ENCODE assay signal across 10 cellular contexts in the genomic region with DNA sequence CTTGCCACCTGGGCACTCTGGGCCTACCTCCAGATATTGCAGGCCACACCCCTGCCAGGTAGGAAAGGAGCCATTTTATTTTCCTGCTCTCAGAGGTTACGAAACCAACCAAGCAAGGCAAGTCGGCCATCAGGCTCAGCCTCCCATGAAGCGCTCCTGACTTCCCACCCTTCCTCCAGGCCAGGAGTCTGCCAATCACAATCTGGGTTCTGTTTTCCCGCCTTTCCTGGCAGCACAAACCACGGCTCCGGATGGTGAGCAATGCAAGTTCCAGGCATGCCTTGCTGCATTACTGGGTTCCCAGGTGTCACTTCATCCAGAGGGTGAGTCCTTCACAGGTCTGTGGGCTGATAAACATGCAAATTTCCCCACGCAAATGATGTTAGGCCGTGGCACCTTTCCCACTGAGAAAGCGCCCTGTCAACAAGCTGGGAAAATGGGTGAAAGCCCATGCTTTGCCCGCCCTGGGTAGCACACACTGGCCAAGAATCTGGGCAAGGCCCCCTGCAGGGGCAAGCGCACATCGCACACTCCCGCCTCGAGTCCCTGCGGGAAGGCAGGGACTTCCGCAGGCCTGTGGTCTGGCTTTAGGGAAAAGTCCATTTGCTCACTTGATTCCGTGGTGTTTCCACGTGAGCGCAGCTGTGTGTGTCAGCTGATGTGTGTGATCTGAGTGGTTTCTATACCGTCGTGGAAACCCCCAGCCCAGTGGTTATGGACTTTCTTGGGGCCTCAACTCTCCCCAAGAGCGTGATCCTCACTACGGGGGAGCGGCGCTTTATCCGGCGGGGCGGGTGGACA.
DNase-seq lines count a peak whose midpoint lies in the region; ATAC-seq lines count a peak whose summit lies in the region.
"Had no signal": no experiment of that assay in that cellular context is flagged by ENCODE, and none has a peak within 500 bp of the region (broad histone marks: within the 10 kb centered on the region; RNA-seq: fewer than 3 reads in every experiment).

No MANE protein-coding gene starts in this region.

- peak overlapping the region; percentile 30 for H3K27ac ChIP-seq in temporal lobe (ENCODE audit: low read depth, low read length)
- H3K27ac ChIP-seq: C4-2B had no signal

- H3K36me3 Mint-ChIP-seq in activated T-cell treated with anti-CD3 and anti-CD28 coated beads, Interleukin-2, amount 50 U/mL, for 4 hours (ENCODE audit: insufficient read depth): no peaks in the 10 kb centered on the region

- ATAC-seq in activated T-cell treated with anti-CD3 and anti-CD28 coated beads, Interleukin-2, amount 50 U/mL, for 4 hours: peak; percentile 29 to 41
- ATAC-seq in GM19035 (IDR thresholded peaks at IDR 0.05; ENCODE audit: unreplicated experiment) (no peak), HG02870 (IDR thresholded peaks at IDR 0.05; ENCODE audit: unreplicated experiment) (no peak), HG03045 (IDR thresholded peaks at IDR 0.05; ENCODE audit: unreplicated experiment) (no peak)

- H3K9me3 Mint-ChIP-seq in activated T-cell treated with anti-CD3 and anti-CD28 coated beads, Interleukin-2, amount 50 U/mL, for 4 hours: no peaks in the 10 kb centered on the region
- H3K9me3 Mint-ChIP-seq: stimulated activated naive CD8-positive, alpha-beta T cell treated with anti-CD3 and anti-CD28 coated beads, Interleukin-15, Interleukin-2, amounts not matched to agents 100 ng/mL and 50 ng/mL, for 24 hours had no signal

- H3K4me3 Mint-ChIP-seq in activated T-cell treated with anti-CD3 and anti-CD28 coated beads, Interleukin-2, amount 50 U/mL, for 4 hours: peak overlapping the region; percentile 29
- H3K4me3 Mint-ChIP-seq: stimulated activated naive CD8-positive, alpha-beta T cell treated with anti-CD3 and anti-CD28 coated beads, Interleukin-15, Interleukin-2, amounts not matched to agents 100 ng/mL and 50 ng/mL, for 24 hours had no signal

- DNase-seq in activated T-cell treated with anti-CD3 and anti-CD28 coated beads, Interleukin-2, amount 50 U/mL, for 4 hours: no peak
- DNase-seq in activated T-cell treated with anti-CD3 and anti-CD28 coated beads for 4 hours (no peak), amniotic epithelial cell (ENCODE audit: low read depth) (peak; percentile 74), kidney glomerular epithelial cell (lab: John Stamatoyannopoulos, UW) (peak; percentile 71)

- peaks cover 43% of the 10 kb centered on the region for H3K27me3 Mint-ChIP-seq in activated T-cell treated with anti-CD3 and anti-CD28 coated beads, Interleukin-2, amount 50 U/mL, for 4 hours (ENCODE audit: low read depth)

- peaks cover 4% of the 10 kb centered on the region for H3K4me1 Mint-ChIP-seq in activated T-cell treated with anti-CD3 and anti-CD28 coated beads, Interleukin-2, amount 50 U/mL, for 4 hours (ENCODE audit: low read depth)

Comparison
In these comparisons a context has a peak if more than half of its experiments do, and no peak if none do; other contexts are left out.
1. ATAC-seq: peak in activated T-cell treated with anti-CD3 and anti-CD28 coated beads, Interleukin-2, amount 50 U/mL, for 4 hours (2 of 2); none in GM19035 (single experiment), HG02870 (single experiment) and HG03045 (single experiment).
2. DNase-seq: peak in amniotic epithelial cell (single experiment) and kidney glomerular epithelial cell (single experiment); none in activated T-cell treated with anti-CD3 and anti-CD28 coated beads, Interleukin-2, amount 50 U/mL, for 4 hours (single experiment) and activated T-cell treated with anti-CD3 and anti-CD28 coated beads for 4 hours (single experiment).